ENCODE assay signal across 17 cellular contexts in the genomic region with DNA sequence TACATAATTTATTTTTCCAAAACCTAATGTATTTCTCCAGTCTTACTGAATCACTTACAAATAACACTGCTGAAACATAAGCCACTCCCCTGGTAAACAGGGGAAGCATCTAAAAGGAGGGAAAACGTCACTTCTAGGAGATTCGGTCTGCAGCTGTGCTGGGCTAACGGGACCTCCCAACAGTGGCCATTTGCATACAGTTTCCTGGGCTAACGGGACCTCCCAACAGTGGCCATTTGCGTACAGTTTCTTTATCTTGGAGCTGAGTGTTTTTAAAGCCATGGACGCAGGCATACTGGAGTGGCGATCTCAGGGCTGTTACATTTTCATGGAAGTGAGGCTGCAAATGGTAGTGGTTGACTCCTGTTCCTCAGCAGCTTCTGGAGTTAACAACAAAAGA.
DNase-seq lines count a peak whose midpoint lies in the region; ATAC-seq, FAIRE-seq and TF ChIP-seq lines count a peak whose summit lies in the region.
"Had no signal": no experiment of that assay in that cellular context is flagged by ENCODE, and none has a peak within 500 bp of the region (broad histone marks: within the 10 kb centered on the region; RNA-seq: fewer than 3 reads in every experiment).

No MANE protein-coding gene starts in this region.

- H3K79me1 ChIP-seq in H1 (ENCODE audit: low read depth, low read length) (no peaks in the 10 kb centered on the region), mesendoderm (ENCODE audit: low read length) (no peaks in the 10 kb centered on the region)

- H3K9me2 ChIP-seq in GM23338 (ENCODE audit: insufficient read depth) (no peaks in the 10 kb centered on the region), GM23248 (ENCODE audit: insufficient read depth) (no peaks in the 10 kb centered on the region)

- H4K5ac ChIP-seq in H1 (ENCODE audit: insufficient read length, low read depth, low read length) (no peak overlapping the region), mesendoderm (ENCODE audit: low read length) (no peak overlapping the region)

- H3K4me3 ChIP-seq in GM23338 (no peak overlapping the region), HUES6 (ENCODE audit: low read depth, low read length) (no peak overlapping the region), H1 (ENCODE audit: extremely low read depth in 1 of 4, insufficient read depth in 2 of 4, low read depth in 3 of 4, low read length in 4 of 4) (no peak overlapping the region), mesendoderm (ENCODE audit: low read length) (no peak overlapping the region), GM23248 (no peak overlapping the region)
- H3K4me3 ChIP-seq: BLaER1 had no signal

- H3K23ac ChIP-seq in H1 (ENCODE audit: insufficient read length) (no peak overlapping the region), mesendoderm (ENCODE audit: low read length) (no peak overlapping the region)

- H3K4me1 Mint-ChIP-seq in GM23338, result no peaks in the 10 kb centered on the region
- H3K4me1 Mint-ChIP-seq: CD14-positive monocyte; CD4-positive, alpha-beta memory T cell had no signal

- CTCF ChIA-PET in H1 (lab: Charles Lee; ENCODE audit: partially characterized antibody), result interaction anchor here (0.7 kb wide), 1 partner anchor 44 kb away, joined by 3 read pairs; no protein-coding TSS in a partner anchor

- in situ Hi-C loops in GM23248 (cut with MboI), result no loop called here

- H3K4me3 Mint-ChIP-seq in GM23338, result no peak overlapping the region
- H3K4me3 Mint-ChIP-seq: CD14-positive monocyte; CD4-positive, alpha-beta memory T cell had no signal

- H2BK5ac ChIP-seq in H1 (ENCODE audit: low read depth, low read length), result 0 out of 2 replicates have a peak overlapping the region, but pooled peaks have one; percentile 1
- H2BK5ac ChIP-seq in mesendoderm (ENCODE audit: low read length), result no peak overlapping the region

- H3K36me3 ChIP-seq in GM23338 (ENCODE audit: insufficient read depth) (no peaks in the 10 kb centered on the region; the same call in 1 of the 2 replicates), HUES6 (ENCODE audit: control insufficient read depth, insufficient read depth, low read length) (no peaks in the 10 kb centered on the region), H1 (ENCODE audit: control insufficient read depth in 2 of 4, insufficient read depth in 4 of 4, low read length in 3 of 4) (no peaks in the 10 kb centered on the region), mesendoderm (ENCODE audit: control insufficient read depth, insufficient read depth, low read length) (peaks cover 1% of the 10 kb centered on the region), GM23248 (ENCODE audit: low read depth) (no peaks in the 10 kb centered on the region)
- H3K36me3 ChIP-seq: BLaER1 had no signal

- no peaks in the 10 kb centered on the region for H3K9me3 ChIP-seq in HUES6 (ENCODE audit: control insufficient read depth, insufficient read depth, low read depth, low read length)
- H3K9me3 ChIP-seq in H1 (ENCODE audit: insufficient read depth in 2 of 2, low read depth in 1 of 2, low read length in 1 of 2), result no peaks in the 10 kb centered on the region
- H3K9me3 ChIP-seq in GM23248 (ENCODE audit: low read depth), result no peaks in the 10 kb centered on the region
- H3K9me3 ChIP-seq: BLaER1 had no signal

- no peak overlapping the region for H3K56ac ChIP-seq in H1 (replicated peaks; ENCODE audit: insufficient read length, low read depth, low read length)
- H3K56ac ChIP-seq in mesendoderm (ENCODE audit: low read length), result no peak overlapping the region

- 50% methylated on average over 7 of the region's 7 CpGs; no CpG with 5 or more reads in 1 of the 2 experiments for WGBS in H1 (ENCODE audit: extremely low coverage in 1 of 2, insufficient coverage in 1 of 2, insufficient read length in 1 of 2, insufficient replicate concordance in 2 of 2, low coverage in 1 of 2, low lambda C conversion rate in 2 of 2, missing lambda C conversion rate in 1 of 2), 2 experiments
- WGBS in mesendoderm (ENCODE audit: extremely low coverage, insufficient coverage, low lambda C conversion rate), result no CpG with 5 or more reads among the region's 7 CpGs
- 18 to 21% methylated on average over 7 of the region's 7 CpGs for WGBS in GM23248 (ENCODE audit: low coverage in 1 of 2, low lambda C conversion rate in 2 of 2, missing lambda C conversion rate in 2 of 2), 2 experiments

- H3K14ac ChIP-seq in H1 (ENCODE audit: insufficient read length), result no peak overlapping the region

- H3K4me1 ChIP-seq in GM23338 (ENCODE audit: insufficient read depth) (0 out of 2 replicates have a peak, but pooled peaks cover 12% of the 10 kb centered on the region), HUES6 (ENCODE audit: control insufficient read depth, insufficient read depth, low read length) (peaks cover 34% of the 10 kb centered on the region), H1 (replicated peaks in 1 of 4; ENCODE audit: control insufficient read depth in 3 of 4, insufficient read depth in 4 of 4, low read length in 3 of 4) (peaks cover 4 to 18% (median 10%) of the 10 kb centered on the region in 4 experiments; a peak in 5 of 7 replicates), mesendoderm (ENCODE audit: control insufficient read depth, low read depth, low read length) (peaks cover 12% of the 10 kb centered on the region), GM23248 (ENCODE audit: insufficient read depth) (no peaks in the 10 kb centered on the region)
- H3K4me1 ChIP-seq: BLaER1 had no signal

- H4K91ac ChIP-seq in H1 (replicated peaks; ENCODE audit: insufficient read length, low read length), result no peak overlapping the region

- POLR2A ChIA-PET in H1 (lab: Charles Lee; ENCODE audit: partially characterized antibody), result no interaction called here

- H3K23me2 ChIP-seq in H1 (ENCODE audit: low read depth, low read length), result no peaks in the 10 kb centered on the region

- peak; percentile 65 for FAIRE-seq in H1 (lab: Jason Lieb, UNC)
- FAIRE-seq: GM12892, HTR-8/SVneo had no signal

- H3K79me2 ChIP-seq in GM23338 (replicated peaks; ENCODE audit: insufficient read depth) (no peaks in the 10 kb centered on the region), H1 (ENCODE audit: control insufficient read depth in 1 of 2, insufficient read depth in 2 of 2, low read length in 2 of 2) (no peaks in the 10 kb centered on the region), mesendoderm (ENCODE audit: control insufficient read depth, insufficient read depth, low read length) (no peaks in the 10 kb centered on the region), GM23248 (ENCODE audit: insufficient read depth) (no peaks in the 10 kb centered on the region)

- TF ChIP-seq POLR2A in H1 (IDR thresholded peaks at IDR 0.05; ENCODE audit: control extremely low read depth in 1 of 2, low read depth in 2 of 2, low read length in 2 of 2), result no peak

- H3K27me3 Mint-ChIP-seq in GM23338 (ENCODE audit: insufficient read depth, low read depth, poor library complexity), result peaks cover 2% of the 10 kb centered on the region
- H3K27me3 Mint-ChIP-seq: CD4-positive, alpha-beta memory T cell had no signal

- H3K18ac ChIP-seq in H1 (ENCODE audit: extremely low read depth, low read length), result no peak overlapping the region
- no peak overlapping the region for H3K18ac ChIP-seq in mesendoderm (ENCODE audit: low read length)

- no peak overlapping the region for H3K9ac ChIP-seq in HUES6 (ENCODE audit: low read length)
- no peak overlapping the region for H3K9ac ChIP-seq in H1 (replicated peaks in 1 of 4; ENCODE audit: extremely low read depth in 1 of 4, low read depth in 3 of 4, low read length in 3 of 4)
- no peak overlapping the region for H3K9ac ChIP-seq in mesendoderm (ENCODE audit: low read length)
- no peak overlapping the region for H3K9ac ChIP-seq in GM23248
- H3K9ac ChIP-seq: BLaER1 had no signal

- H3K9me3 Mint-ChIP-seq in GM23338, result peaks cover 95% of the 10 kb centered on the region

- peak; percentile 4 for DNase-seq in GM23338 (ENCODE audit: low spot score)
- no peak for DNase-seq in H1 (ENCODE audit: low read depth in 1 of 2, low spot score in 2 of 2)
- DNase-seq in mesendoderm, result peak; percentile 53
- DNase-seq in GM23248, result no peak
- no peak for DNase-seq in nucleus accumbens (lab: John Stamatoyannopoulos, UW)
- DNase-seq: 8988T; CD4-positive, alpha-beta memory T cell; DMS153; DMS79; GDM1; H7 had no signal

- no peaks in the 10 kb centered on the region for H4K20me1 ChIP-seq in GM23338 (replicated peaks; ENCODE audit: insufficient read depth)
- H4K20me1 ChIP-seq in H1 (replicated peaks in 1 of 2; ENCODE audit: control insufficient read depth in 1 of 2, insufficient read depth in 2 of 2, low read length in 2 of 2), result no peaks in the 10 kb centered on the region
- H4K20me1 ChIP-seq in GM23248 (ENCODE audit: insufficient read depth), result no peaks in the 10 kb centered on the region
- H4K20me1 ChIP-seq: BLaER1 had no signal

- no peak overlapping the region for H3K27ac Mint-ChIP-seq in GM23338
- H3K27ac Mint-ChIP-seq: CD14-positive monocyte; CD4-positive, alpha-beta memory T cell had no signal

- no peaks in the 10 kb centered on the region for H3K27me3 ChIP-seq in GM23338 (ENCODE audit: insufficient read depth)
- H3K27me3 ChIP-seq in HUES6 (ENCODE audit: control insufficient read depth, insufficient read depth, low read length), result no peaks in the 10 kb centered on the region
- no peaks in the 10 kb centered on the region for H3K27me3 ChIP-seq in H1 (replicated peaks in 1 of 4; ENCODE audit: control insufficient read depth in 3 of 4, extremely low read depth in 1 of 4, insufficient read depth in 3 of 4, low read length in 3 of 4)
- H3K27me3 ChIP-seq in mesendoderm (ENCODE audit: insufficient read depth, low read length, poor library complexity), result no peaks in the 10 kb centered on the region
- no peaks in the 10 kb centered on the region for H3K27me3 ChIP-seq in GM23248 (replicated peaks; ENCODE audit: insufficient read depth)
- H3K27me3 ChIP-seq: BLaER1 had no signal

- H2AK5ac ChIP-seq in H1 (ENCODE audit: low read depth, low read length) (no peak overlapping the region), mesendoderm (ENCODE audit: low read length) (no peak overlapping the region)

- ATAC-seq in GM23338 (no peak), GM21390 (IDR thresholded peaks at IDR 0.05; ENCODE audit: unreplicated experiment) (no peak)

- no peak for TF ChIP-seq EP300 in H1 (IDR thresholded peaks at IDR 0.05; ENCODE audit: borderline replicate concordance in 1 of 2, low read depth in 2 of 2, low read length in 2 of 2)

- no peak overlapping the region for H3K4ac ChIP-seq in H1 (replicated peaks; ENCODE audit: insufficient read length, low read depth, low read length)
- H3K4ac ChIP-seq in mesendoderm (ENCODE audit: low read depth, low read length), result no peak overlapping the region

- H3K27ac ChIP-seq in GM23338 (ENCODE audit: low read depth), result no peak overlapping the region
- peak overlapping the region; percentile 53; the same call in 1 of the 2 replicates for H3K27ac ChIP-seq in HUES6 (ENCODE audit: low read depth, low read length)
- H3K27ac ChIP-seq in H1 (ENCODE audit: low read depth, low read length), result no peak overlapping the region
- no peak overlapping the region for H3K27ac ChIP-seq in mesendoderm (ENCODE audit: low read depth, low read length)
- no peak overlapping the region for H3K27ac ChIP-seq in GM23248
- H3K27ac ChIP-seq: BLaER1 had no signal

- H2AFZ ChIP-seq in GM23338 (no peak overlapping the region), H1 (ENCODE audit: low read length) (no peak overlapping the region), GM23248 (no peak overlapping the region)

- H3K4me2 ChIP-seq in GM23338, result no peak overlapping the region
- peak overlapping the region in 1 of 2 experiments; percentile 4; a peak in 1 of 4 replicates for H3K4me2 ChIP-seq in H1 (ENCODE audit: insufficient read depth in 1 of 2, low read depth in 2 of 2, low read length in 2 of 2)
- H3K4me2 ChIP-seq in mesendoderm (ENCODE audit: low read length), result no peak overlapping the region
- H3K4me2 ChIP-seq in GM23248 (ENCODE audit: unreplicated experiment), result no peak overlapping the region
- H3K4me2 ChIP-seq: BLaER1 had no signal

- no peak for TF ChIP-seq CTCF in GM23338 (conservative IDR thresholded peaks at IDR 0.05; ENCODE audit: low read depth in 2 of 2)
- no peak for TF ChIP-seq CTCF in H1 (IDR thresholded peaks at IDR 0.05; ENCODE audit: control extremely low read depth in 1 of 3, insufficient read depth in 1 of 3, low read depth in 1 of 3, low read length in 3 of 3)

- H2BK20ac ChIP-seq in H1 (ENCODE audit: low read length), result no peak overlapping the region

- no peak overlapping the region for H2BK12ac ChIP-seq in H1 (ENCODE audit: low read depth, low read length)

- H2BK15ac ChIP-seq in H1 (ENCODE audit: low read length) (no peak overlapping the region), mesendoderm (replicated peaks; ENCODE audit: low read depth) (no peak overlapping the region)

- H3F3A ChIP-seq in GM23338 (replicated peaks; ENCODE audit: low read depth) (no peaks in the 10 kb centered on the region), GM23248 (ENCODE audit: insufficient read depth) (no peaks in the 10 kb centered on the region)

- H2BK120ac ChIP-seq in H1 (replicated peaks; ENCODE audit: low read depth, low read length) (no peak overlapping the region), mesendoderm (ENCODE audit: low read depth, low read length) (no peak overlapping the region)

- no peak for TF ChIP-seq RAD21 in H1 (IDR thresholded peaks at IDR 0.05 in 1 of 2, conservative IDR thresholded peaks at IDR 0.05 in 1 of 2; ENCODE audit: low read depth in 2 of 2, low read length in 2 of 2)

- H3K36me3 Mint-ChIP-seq in GM23338 (ENCODE audit: low read depth), result peaks cover 28% of the 10 kb centered on the region; the same call in 2 of the 3 replicates
- H3K36me3 Mint-ChIP-seq: CD14-positive monocyte; CD4-positive, alpha-beta memory T cell had no signal

- H4K8ac ChIP-seq in H1 (ENCODE audit: extremely low read depth, insufficient read depth, low read length) (no peak overlapping the region), mesendoderm (ENCODE audit: low read depth, low read length) (no peak overlapping the region)

Comparison
In these comparisons a context has a peak if more than half of its experiments do, and no peak if none do; other contexts are left out.
1. DNase-seq: peak in GM23338 (single experiment) and mesendoderm (single experiment); none in H1 (0 of 2), GM23248 (single experiment) and nucleus accumbens (0 of 56).